In the genomic region with DNA sequence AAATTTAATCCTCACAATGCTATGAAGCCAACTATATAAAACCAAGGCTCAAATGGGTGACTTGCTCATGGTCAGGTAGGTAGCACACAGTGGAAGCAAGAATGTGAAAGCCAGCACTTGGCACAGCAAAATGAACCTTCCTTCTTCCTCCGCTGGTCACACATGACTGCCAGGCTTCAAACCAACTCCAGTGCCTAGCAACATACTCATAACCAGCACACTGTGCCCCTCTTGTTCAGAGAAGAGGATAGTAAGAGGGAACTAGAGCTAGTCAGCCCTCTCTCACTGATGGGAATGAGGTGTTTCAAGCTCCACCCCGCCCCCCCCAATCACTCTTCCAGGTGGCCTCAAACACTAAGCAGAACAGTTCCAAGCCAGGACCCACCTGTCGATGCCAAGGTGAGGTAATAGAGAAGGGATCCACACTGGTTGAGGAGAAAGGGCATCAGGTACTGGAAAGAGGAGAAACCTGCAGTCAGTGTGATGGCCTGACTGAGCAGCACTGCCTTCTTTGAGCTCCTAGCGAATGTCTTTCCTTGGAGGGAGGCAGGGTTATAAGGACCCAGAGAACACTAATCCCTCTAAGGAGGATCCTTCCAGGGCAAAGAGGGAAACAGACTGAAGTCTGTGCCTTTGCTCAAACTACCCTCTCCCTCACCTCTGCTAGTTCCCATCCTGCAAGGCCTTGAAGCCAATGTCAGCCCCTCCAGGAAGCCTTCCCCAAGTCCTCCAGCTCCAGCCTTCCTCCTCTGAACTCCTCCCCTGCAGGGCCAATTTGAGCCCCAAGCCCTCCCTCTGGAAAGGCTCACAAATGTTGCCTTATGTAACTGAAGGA, we compare ENCODE assay signal across 9 cellular contexts. TPM values are rescaled to one million over a fixed set of nuclear protein-coding genes. Genes with fewer than 3 reads are reported as not detected.
DNase-seq lines count a peak whose midpoint lies in the region; ATAC-seq lines count a peak whose summit lies in the region.
"Had no signal": no experiment of that assay in that cellular context is flagged by ENCODE, and none has a peak within 500 bp of the region (broad histone marks: within the 10 kb centered on the region; RNA-seq: fewer than 3 reads in every experiment).

No MANE protein-coding gene starts in this region.

- CTCF ChIA-PET in activated CD4-positive, alpha-beta T cell treated with anti-CD3 and anti-CD28 coated beads for 36 hours (lab: Charles Lee), result interaction anchor here (0.5 kb wide), 1 partner anchor 69 kb away, joined by 3 read pairs; no protein-coding TSS in a partner anchor
- CTCF ChIA-PET in activated CD4-positive, alpha-beta memory T cell treated with anti-CD3 and anti-CD28 coated beads, Interleukin-2, amount 10 ng/mL, durations not matched to agents 7 days and 5 days (lab: Charles Lee), result interaction anchor here (0.9 to 3.8 kb wide), 4 partner anchors 28 to 114 kb away, joined by 3 to 25 read pairs (median 4); partner anchors contain the start of genes HDAC1 and LCK

- POLR2A ChIA-PET in activated CD4-positive, alpha-beta T cell treated with anti-CD3 and anti-CD28 coated beads for 36 hours (lab: Charles Lee), result no interaction called here
- POLR2A ChIA-PET in activated CD4-positive, alpha-beta memory T cell treated with anti-CD3 and anti-CD28 coated beads, Interleukin-2, amount 10 ng/mL, durations not matched to agents 7 days and 5 days (lab: Charles Lee), result interaction anchor here (1.0 to 3.5 kb wide), 6 partner anchors 10 to 101 kb away, joined by 3 to 14 read pairs (median 11); partner anchors contain the start of genes IQCC and LCK

- H3K27ac ChIP-seq in iPS-20b (ENCODE audit: low read length) (no peak overlapping the region), stomach smooth muscle (ENCODE audit: low read length) (no peak overlapping the region)

- H3K27me3 Mint-ChIP-seq in activated CD4-positive, alpha-beta T cell treated with anti-CD3 and anti-CD28 coated beads for 36 hours, result no peaks in the 10 kb centered on the region
- no peaks in the 10 kb centered on the region for H3K27me3 Mint-ChIP-seq in activated CD4-positive, alpha-beta memory T cell treated with anti-CD3 and anti-CD28 coated beads, Interleukin-2, amount 10 ng/mL, durations not matched to agents 7 days and 5 days

- H3K9me3 ChIP-seq in iPS-20b (ENCODE audit: insufficient read depth, low read depth, low read length) (no peaks in the 10 kb centered on the region), stomach smooth muscle (ENCODE audit: control insufficient read depth in 2 of 2, low read length in 2 of 2) (no peaks in the 10 kb centered on the region)

- H3K9ac ChIP-seq in iPS-20b (ENCODE audit: low read depth, low read length) (peak overlapping the region; percentile 98), stomach smooth muscle (ENCODE audit: low read length in 2 of 2) (peak overlapping the region; percentile 5 to 95)

- H3K27me3 ChIP-seq in iPS-20b (ENCODE audit: insufficient read depth, low read length), result no peaks in the 10 kb centered on the region
- no peaks in the 10 kb centered on the region for H3K27me3 ChIP-seq in stomach smooth muscle (ENCODE audit: control insufficient read depth in 1 of 2, insufficient read depth in 2 of 2, low read length in 2 of 2)

- no peaks in the 10 kb centered on the region for H3K9me3 Mint-ChIP-seq in activated CD4-positive, alpha-beta T cell treated with anti-CD3 and anti-CD28 coated beads for 36 hours (ENCODE audit: low read depth)
- no peaks in the 10 kb centered on the region for H3K9me3 Mint-ChIP-seq in activated CD4-positive, alpha-beta memory T cell treated with anti-CD3 and anti-CD28 coated beads, Interleukin-2, amount 10 ng/mL, durations not matched to agents 7 days and 5 days

- no peak for DNase-seq in activated CD4-positive, alpha-beta T cell treated with anti-CD3 and anti-CD28 coated beads for 36 hours
- DNase-seq in activated CD4-positive, alpha-beta T cell treated with anti-CD3 and anti-CD28 coated beads, Interleukin-2, amount 50 U/mL, for 4 hours, result no peak
- DNase-seq in activated CD4-positive, alpha-beta memory T cell treated with anti-CD3 and anti-CD28 coated beads, Interleukin-2, amount 10 ng/mL, durations not matched to agents 7 days and 5 days, result no peak
- DNase-seq in activated effector memory CD4-positive, alpha-beta T cell treated with Interleukin-2 at 50 U/mL for 16 hours, result no peak
- DNase-seq: NCI-H2081 had no signal

- H3K36me3 ChIP-seq in iPS-20b (ENCODE audit: insufficient read depth, low read depth, low read length), result peaks cover 35% of the 10 kb centered on the region
- H3K36me3 ChIP-seq in stomach smooth muscle (ENCODE audit: control insufficient read depth in 2 of 2, insufficient read depth in 2 of 2, low read length in 2 of 2), result peaks cover 23 to 31% of the 10 kb centered on the region in 2 donors

- intact Hi-C loops in activated CD4-positive, alpha-beta T cell treated with anti-CD3 and anti-CD28 coated beads for 36 hours (cut with DNase I, micrococcal nuclease), result loop anchor here (5.0 kb wide), 2 partner anchors 51 to 116 kb away; partner anchors contain the start of gene MARCKSL1 (in 1 of the 2)

- H3K4me1 ChIP-seq in iPS-20b (ENCODE audit: insufficient read depth, low read length), result peaks cover 8% of the 10 kb centered on the region; the same call in 1 of the 2 replicates
- H3K4me1 ChIP-seq in stomach smooth muscle (ENCODE audit: control insufficient read depth, insufficient read depth, low read length), result peaks cover 30% of the 10 kb centered on the region

- H3K36me3 Mint-ChIP-seq in activated CD4-positive, alpha-beta T cell treated with anti-CD3 and anti-CD28 coated beads for 36 hours (ENCODE audit: low read depth), result peaks cover 18% of the 10 kb centered on the region
- H3K36me3 Mint-ChIP-seq in activated CD4-positive, alpha-beta memory T cell treated with anti-CD3 and anti-CD28 coated beads, Interleukin-2, amount 10 ng/mL, durations not matched to agents 7 days and 5 days (ENCODE audit: low read depth), result peaks cover 28% of the 10 kb centered on the region

- peaks cover 34% of the 10 kb centered on the region for H3K4me1 Mint-ChIP-seq in activated CD4-positive, alpha-beta T cell treated with anti-CD3 and anti-CD28 coated beads for 36 hours
- peaks cover 52% of the 10 kb centered on the region for H3K4me1 Mint-ChIP-seq in activated CD4-positive, alpha-beta memory T cell treated with anti-CD3 and anti-CD28 coated beads, Interleukin-2, amount 10 ng/mL, durations not matched to agents 7 days and 5 days

- H3K4me3 ChIP-seq in iPS-20b (ENCODE audit: low read length), result peak overlapping the region; percentile 99
- peak overlapping the region; percentile 85 to 97 for H3K4me3 ChIP-seq in stomach smooth muscle (ENCODE audit: low read length in 2 of 2)

- H3K27ac Mint-ChIP-seq in activated CD4-positive, alpha-beta T cell treated with anti-CD3 and anti-CD28 coated beads for 36 hours, result peak overlapping the region; percentile 97
- peak overlapping the region; percentile 94 for H3K27ac Mint-ChIP-seq in activated CD4-positive, alpha-beta memory T cell treated with anti-CD3 and anti-CD28 coated beads, Interleukin-2, amount 10 ng/mL, durations not matched to agents 7 days and 5 days

- ATAC-seq in activated CD4-positive, alpha-beta T cell treated with anti-CD3 and anti-CD28 coated beads for 36 hours, result no peak
- ATAC-seq in GM21526 (IDR thresholded peaks at IDR 0.05; ENCODE audit: low FRiP score, unreplicated experiment) (no peak), HG03520 (IDR thresholded peaks at IDR 0.05; ENCODE audit: unreplicated experiment) (no peak)

- peak overlapping the region; percentile 96 for H3K4me3 Mint-ChIP-seq in activated CD4-positive, alpha-beta T cell treated with anti-CD3 and anti-CD28 coated beads for 36 hours
- peak overlapping the region; percentile 97 for H3K4me3 Mint-ChIP-seq in activated CD4-positive, alpha-beta memory T cell treated with anti-CD3 and anti-CD28 coated beads, Interleukin-2, amount 10 ng/mL, durations not matched to agents 7 days and 5 days

RNA-seq across cellular contexts. Expression of gene TMEM234, which starts 1.2 kb away (rescaled TPM):
- total RNA-seq in activated CD4-positive, alpha-beta T cell treated with anti-CD3 and anti-CD28 coated beads for 36 hours, result 1 to 10 TPM; 7.3 to 8.2 TPM
- 10 to 100 TPM; 15.3 to 16.4 TPM for total RNA-seq in activated CD4-positive, alpha-beta memory T cell treated with anti-CD3 and anti-CD28 coated beads, Interleukin-2, amount 10 ng/mL, durations not matched to agents 7 days and 5 days

RNA-seq across cellular contexts. Expression of gene EIF3I, which starts 1.2 kb away (rescaled TPM):
- 100 to 1,000 TPM; 299 to 349 TPM for total RNA-seq in activated CD4-positive, alpha-beta T cell treated with anti-CD3 and anti-CD28 coated beads for 36 hours
- 100 to 1,000 TPM; 161 to 172 TPM for total RNA-seq in activated CD4-positive, alpha-beta memory T cell treated with anti-CD3 and anti-CD28 coated beads, Interleukin-2, amount 10 ng/mL, durations not matched to agents 7 days and 5 days

RNA-seq across cellular contexts. Expression of gene DCDC2B, which starts 12.1 kb away (rescaled TPM):
- not detected for total RNA-seq in activated CD4-positive, alpha-beta T cell treated with anti-CD3 and anti-CD28 coated beads for 36 hours
- under 1 TPM in 1 of 2 experiments, not detected in 1; 0.13 TPM for total RNA-seq in activated CD4-positive, alpha-beta memory T cell treated with anti-CD3 and anti-CD28 coated beads, Interleukin-2, amount 10 ng/mL, durations not matched to agents 7 days and 5 days

RNA-seq across cellular contexts. Expression of gene IQCC, which starts 15.5 kb away (rescaled TPM):
- 1 to 10 TPM; 4.4 to 5.0 TPM for total RNA-seq in activated CD4-positive, alpha-beta T cell treated with anti-CD3 and anti-CD28 coated beads for 36 hours
- total RNA-seq in activated CD4-positive, alpha-beta memory T cell treated with anti-CD3 and anti-CD28 coated beads, Interleukin-2, amount 10 ng/mL, durations not matched to agents 7 days and 5 days, result 1 to 10 TPM; 3.7 to 3.8 TPM

RNA-seq across cellular contexts. Expression of gene CCDC28B, which starts 20.6 kb away (rescaled TPM):
- total RNA-seq in activated CD4-positive, alpha-beta T cell treated with anti-CD3 and anti-CD28 coated beads for 36 hours, result 10 to 100 TPM; 13.0 to 19.3 TPM
- total RNA-seq in activated CD4-positive, alpha-beta memory T cell treated with anti-CD3 and anti-CD28 coated beads, Interleukin-2, amount 10 ng/mL, durations not matched to agents 7 days and 5 days, result 10 to 100 TPM; 20.2 to 23.5 TPM
